In genomic region chr1:45569962-45570581, GRCh38 we compare ENCODE assay signal across 1 cellular context.
TF ChIP-seq lines count a peak whose summit lies in the region.

No MANE protein-coding gene starts in this region.

TF ChIP-seq in HepG2, 621 proteins besides CTCF, POLR2A, EP300 and RAD21 (continues in another document):
- TF ChIP-seq SMAD1 (CRISPR knock-in tag; IDR thresholded peaks at IDR 0.05; ENCODE audit: borderline replicate concordance, low read depth) (0 out of 2 replicates have a peak, but pooled peaks have one; percentile 53), ZNF572 (CRISPR knock-in tag; IDR thresholded peaks at IDR 0.05) (no peak), RBM22 (optimal IDR thresholded peaks at IDR 0.05; ENCODE audit: low read length) (no peak), SCMH1 (CRISPR knock-in tag; IDR thresholded peaks at IDR 0.05; ENCODE audit: borderline replicate concordance) (no peak), ZNF784 (CRISPR knock-in tag; IDR thresholded peaks at IDR 0.05; ENCODE audit: borderline replicate concordance) (no peak), THAP11 (CRISPR knock-in tag; IDR thresholded peaks at IDR 0.05) (peak; percentile 50; the same call in 1 of the 2 replicates), SUZ12 (IDR thresholded peaks at IDR 0.05; ENCODE audit: low read depth, low read length) (no peak), NCOR1 (IDR thresholded peaks at IDR 0.05; ENCODE audit: borderline replicate concordance, low read length) (no peak), ZNF264 (CRISPR knock-in tag; IDR thresholded peaks at IDR 0.05) (no peak), ERF (CRISPR knock-in tag; IDR thresholded peaks at IDR 0.05) (peak; percentile 70; the same call in 1 of the 2 replicates), TGIF2 (CRISPR knock-in tag; IDR thresholded peaks at IDR 0.05) (0 out of 2 replicates have a peak, but pooled peaks have one; percentile 33), MLLT10 (CRISPR knock-in tag; IDR thresholded peaks at IDR 0.05) (no peak), ZNF646 (CRISPR knock-in tag; IDR thresholded peaks at IDR 0.05) (no peak), ZNF33A (CRISPR knock-in tag; IDR thresholded peaks at IDR 0.05; ENCODE audit: borderline replicate concordance) (no peak), KDM2A (CRISPR knock-in tag; IDR thresholded peaks at IDR 0.05; ENCODE audit: borderline replicate concordance, low read depth) (0 out of 2 replicates have a peak, but pooled peaks have one; percentile 29), CREM (IDR thresholded peaks at IDR 0.05) (no peak), CREM (CRISPR knock-in tag; IDR thresholded peaks at IDR 0.05) (no peak), ATF5 (CRISPR knock-in tag; IDR thresholded peaks at IDR 0.05; ENCODE audit: low read depth) (no peak), PCBP2 (optimal IDR thresholded peaks at IDR 0.05; ENCODE audit: low read depth, low read length, poor library complexity, severe bottlenecking) (no peak), ZNF746 (CRISPR knock-in tag; IDR thresholded peaks at IDR 0.05) (no peak), ZNF652 (CRISPR knock-in tag; IDR thresholded peaks at IDR 0.05; ENCODE audit: borderline replicate concordance, low read depth) (peak; percentile 34; the same call in 1 of the 2 replicates), BORCS8-MEF2B (CRISPR knock-in tag; IDR thresholded peaks at IDR 0.05) (no peak), THAP9 (CRISPR knock-in tag; IDR thresholded peaks at IDR 0.05; ENCODE audit: borderline replicate concordance) (peak; percentile 35; the same call in 1 of the 2 replicates), BATF2 (CRISPR knock-in tag; IDR thresholded peaks at IDR 0.05) (no peak), ZNF446 (CRISPR knock-in tag; IDR thresholded peaks at IDR 0.05) (no peak), ZNF614 (CRISPR knock-in tag; IDR thresholded peaks at IDR 0.05; ENCODE audit: borderline replicate concordance) (0 out of 2 replicates have a peak, but pooled peaks have one; percentile 35), ZFP36L2 (CRISPR knock-in tag; IDR thresholded peaks at IDR 0.05) (no peak), PHB2 (IDR thresholded peaks at IDR 0.05; ENCODE audit: partially characterized antibody) (no peak), ZBTB38 (CRISPR knock-in tag; IDR thresholded peaks at IDR 0.05) (no peak), NCOA1 (CRISPR knock-in tag; IDR thresholded peaks at IDR 0.05) (no peak), HMGXB4 (CRISPR knock-in tag; IDR thresholded peaks at IDR 0.05; ENCODE audit: borderline replicate concordance in 1 of 2, low read depth in 1 of 2) (no peak; a peak in 1 of 4 replicates), DPF2 (CRISPR knock-in tag; IDR thresholded peaks at IDR 0.05; ENCODE audit: borderline replicate concordance, low read depth) (no peak), KDM3A (CRISPR knock-in tag; IDR thresholded peaks at IDR 0.05; ENCODE audit: low read depth) (peak; percentile 81; the same call in 1 of the 2 replicates), SALL1 (CRISPR knock-in tag; IDR thresholded peaks at IDR 0.05) (peak; percentile 40; the same call in 1 of the 2 replicates), ZNF556 (CRISPR knock-in tag; IDR thresholded peaks at IDR 0.05; ENCODE audit: borderline replicate concordance) (no peak), ZNF10 (CRISPR knock-in tag; IDR thresholded peaks at IDR 0.05; ENCODE audit: borderline replicate concordance, low read depth) (no peak), HOXA9 (CRISPR knock-in tag; IDR thresholded peaks at IDR 0.05; ENCODE audit: borderline replicate concordance) (no peak), PTBP1 (IDR thresholded peaks at IDR 0.05; ENCODE audit: low read depth, low read length, poor library complexity, severe bottlenecking) (no peak), KMT2B (CRISPR knock-in tag; IDR thresholded peaks at IDR 0.05) (0 out of 2 replicates have a peak, but pooled peaks have one; percentile 42), TEAD3 (CRISPR knock-in tag; optimal IDR thresholded peaks at IDR 0.05; ENCODE audit: borderline replicate concordance) (peak; percentile 70), ASH2L (IDR thresholded peaks at IDR 0.05; ENCODE audit: insufficient read length, low read depth, low read length) (no peak), MAZ (IDR thresholded peaks at IDR 0.05; ENCODE audit: borderline replicate concordance, low read depth, low read length) (no peak), MAZ (CRISPR knock-in tag; IDR thresholded peaks at IDR 0.05; ENCODE audit: low read depth) (no peak), ZNF747 (CRISPR knock-in tag; IDR thresholded peaks at IDR 0.05; ENCODE audit: borderline replicate concordance) (no peak; the same call in 1 of the 2 replicates), SNAPC5 (CRISPR knock-in tag; IDR thresholded peaks at IDR 0.05; ENCODE audit: borderline replicate concordance) (no peak), ZNF256 (CRISPR knock-in tag; conservative IDR thresholded peaks at IDR 0.05) (no peak), SSRP1 (CRISPR knock-in tag; IDR thresholded peaks at IDR 0.05) (peak; percentile 23; the same call in 1 of the 2 replicates), HMG20A (CRISPR knock-in tag; IDR thresholded peaks at IDR 0.05; ENCODE audit: borderline replicate concordance) (no peak), DNMT3B (CRISPR knock-in tag; conservative IDR thresholded peaks at IDR 0.05) (no peak), ZNF354B (CRISPR knock-in tag; IDR thresholded peaks at IDR 0.05) (no peak), RBFOX2 (IDR thresholded peaks at IDR 0.05; ENCODE audit: low read depth, low read length) (0 out of 2 replicates have a peak, but pooled peaks have one; percentile 33), ZNF562 (CRISPR knock-in tag; IDR thresholded peaks at IDR 0.05; ENCODE audit: borderline replicate concordance) (no peak), ZNF30 (CRISPR knock-in tag; IDR thresholded peaks at IDR 0.05) (no peak), HNRNPH1 (optimal IDR thresholded peaks at IDR 0.05; ENCODE audit: low read depth, low read length) (no peak), SMC3 (IDR thresholded peaks at IDR 0.05; ENCODE audit: low read length) (peak; percentile 89), NR2F1 (CRISPR knock-in tag; IDR thresholded peaks at IDR 0.05) (no peak), ZNF512 (CRISPR knock-in tag; IDR thresholded peaks at IDR 0.05) (no peak), NFRKB (IDR thresholded peaks at IDR 0.05) (no peak)
